In the genomic region with DNA sequence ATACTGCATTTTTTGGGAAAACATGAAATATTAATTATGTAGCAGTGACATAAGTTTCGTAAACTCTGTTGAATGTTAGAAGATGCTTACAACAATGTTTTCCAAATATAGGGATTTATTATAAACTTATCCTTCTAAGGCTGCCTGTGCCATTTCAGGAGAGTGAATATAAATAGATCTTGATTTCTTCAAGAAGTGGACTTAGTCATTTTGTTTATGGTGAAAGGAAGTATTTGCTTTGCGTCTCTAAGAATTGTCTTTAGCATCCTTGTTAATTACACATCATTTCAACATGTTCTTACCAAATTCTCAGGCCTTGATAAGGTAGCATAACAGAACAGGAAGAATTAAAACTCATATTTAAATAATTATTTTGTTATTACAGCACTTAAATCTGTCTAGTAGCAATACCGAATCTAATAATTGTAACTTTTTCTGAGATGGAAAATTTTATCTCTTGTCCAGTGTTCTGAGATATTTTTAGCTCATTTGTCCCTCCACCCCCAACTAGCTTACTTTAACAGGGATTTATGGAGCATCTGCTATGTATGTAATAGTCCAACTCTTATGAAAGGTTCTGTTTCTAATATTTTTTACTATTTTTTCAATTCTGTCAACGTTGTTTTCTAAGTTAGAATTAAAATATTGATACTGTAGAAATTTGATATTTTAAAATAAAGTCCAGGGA, we compare ENCODE assay signal across 17 cellular contexts.
"Had no signal": no experiment of that assay in that cellular context is flagged by ENCODE, and none has a peak within 500 bp of the region (broad histone marks: within the 10 kb centered on the region; RNA-seq: fewer than 3 reads in every experiment).

No MANE protein-coding gene starts in this region.

- DNase-seq: activated CD4-positive, alpha-beta T cell treated with anti-CD3 and anti-CD28 coated beads for 36 hours; activated naive CD4-positive, alpha-beta T cell; activated naive CD8-positive, alpha-beta T cell treated with anti-CD3 and anti-CD28 coated beads, Interleukin-2, amount 50 U/mL, for 24 hours; cortex of kidney; effector CD8-positive, alpha-beta T cell; head of caudate nucleus; left ventricle myocardium superior; mesendoderm; ovary; retina; T-helper 9 cell; tibial artery had no signal

- H3K9me3 Mint-ChIP-seq: activated naive CD8-positive, alpha-beta T cell treated with anti-CD3 and anti-CD28 coated beads, Interleukin-2, amount 50 U/mL, for 24 hours; activated T-helper 1 cell treated with anti-CD3 and anti-CD28 coated beads, Interleukin-12 subunit alpha, Interleukin-12 subunit beta, Interleukin-2, Interleukin-4 antibody, amounts not matched to agents 30 ng/mL and 10 ng/mL and 1 ng/mL, durations not matched to agents 14 hours and 24 hours and 36 hours; neural crest cell had no signal

- H3K27me3 Mint-ChIP-seq: activated CD4-positive, alpha-beta T cell treated with anti-CD3 and anti-CD28 coated beads for 36 hours; activated naive CD8-positive, alpha-beta T cell treated with anti-CD3 and anti-CD28 coated beads, Interleukin-2, amount 50 U/mL, for 24 hours had no signal

- H3K27ac ChIP-seq: ovary, skin epidermis, tibial artery, VCaP had no signal

- H3K4me3 ChIP-seq: ovary, skin epidermis, tibial artery had no signal

- H3K4me3 Mint-ChIP-seq: activated CD4-positive, alpha-beta T cell treated with anti-CD3 and anti-CD28 coated beads for 36 hours; activated naive CD8-positive, alpha-beta T cell treated with anti-CD3 and anti-CD28 coated beads, Interleukin-2, amount 50 U/mL, for 24 hours; activated T-helper 1 cell treated with anti-CD3 and anti-CD28 coated beads, Interleukin-12 subunit alpha, Interleukin-12 subunit beta, Interleukin-2, Interleukin-4 antibody, amounts not matched to agents 30 ng/mL and 10 ng/mL and 1 ng/mL, durations not matched to agents 14 hours and 24 hours and 36 hours; neural crest cell had no signal

- H3K9me3 ChIP-seq: ovary, tibial artery had no signal

- H3K27me3 ChIP-seq: ovary, tibial artery had no signal

- FAIRE-seq: keratinocyte had no signal

- H3K27ac Mint-ChIP-seq: activated CD4-positive, alpha-beta T cell treated with anti-CD3 and anti-CD28 coated beads for 36 hours; activated naive CD8-positive, alpha-beta T cell treated with anti-CD3 and anti-CD28 coated beads, Interleukin-2, amount 50 U/mL, for 24 hours; activated T-helper 1 cell treated with anti-CD3 and anti-CD28 coated beads, Interleukin-12 subunit alpha, Interleukin-12 subunit beta, Interleukin-2, Interleukin-4 antibody, amounts not matched to agents 30 ng/mL and 10 ng/mL and 1 ng/mL, durations not matched to agents 14 hours and 24 hours and 36 hours had no signal

- H3K36me3 ChIP-seq: ovary, tibial artery had no signal
